In the genomic region with DNA sequence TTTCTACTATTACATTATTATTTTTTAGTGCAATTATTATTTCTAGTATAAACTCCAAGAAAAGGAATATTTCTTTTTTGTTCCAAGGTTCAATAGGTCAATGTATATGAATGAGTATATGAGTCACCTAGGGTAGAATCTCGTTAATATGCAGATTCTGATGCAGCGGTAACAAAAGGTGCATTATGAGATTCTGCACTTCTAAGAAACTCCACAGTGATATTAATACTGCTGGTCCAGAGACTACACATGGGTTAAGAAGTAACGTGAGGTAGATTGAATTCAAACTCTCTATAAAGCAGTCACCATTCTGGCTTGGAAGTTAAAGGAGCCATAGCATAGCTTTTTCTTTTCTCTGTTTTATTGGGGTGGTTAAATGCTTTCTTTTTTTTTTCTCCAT, we compare ENCODE assay signal across 20 cellular contexts.
"Had no signal": no experiment of that assay in that cellular context is flagged by ENCODE, and none has a peak within 500 bp of the region (broad histone marks: within the 10 kb centered on the region; RNA-seq: fewer than 3 reads in every experiment).

No MANE protein-coding gene starts in this region.

- H3K27me3 ChIP-seq: dorsolateral prefrontal cortex, esophagus muscularis mucosa, gastrocnemius medialis, heart right ventricle, left lung had no signal

- H3K4me3 ChIP-seq: coronary artery, dorsolateral prefrontal cortex, esophagus muscularis mucosa, gastrocnemius medialis, heart right ventricle, left lung, lower lobe of right lung, mucosa of descending colon had no signal

- H3K36me3 Mint-ChIP-seq: mesothelial cell of epicardium, naive B cell had no signal

- ATAC-seq: gastrocnemius medialis, heart right ventricle, left cardiac atrium, left lung, left ventricle myocardium superior, lower lobe of right lung, mucosa of descending colon had no signal

- H3K9me3 Mint-ChIP-seq: mesothelial cell of epicardium, naive B cell had no signal

- H3K9me3 ChIP-seq: esophagus muscularis mucosa, gastrocnemius medialis, heart right ventricle, left lung, lower lobe of right lung, mucosa of descending colon had no signal

- H3K36me3 ChIP-seq: esophagus muscularis mucosa, gastrocnemius medialis, heart right ventricle, left lung, lower lobe of right lung had no signal

- H3K4me3 Mint-ChIP-seq: mesothelial cell of epicardium, naive B cell had no signal

- H3K27me3 Mint-ChIP-seq: naive B cell had no signal

- DNase-seq: dermis blood vessel endothelial cell; dorsolateral prefrontal cortex; effector CD4-positive, alpha-beta T cell; effector memory CD4-positive, alpha-beta T cell; foreskin melanocyte; gastrocnemius medialis; glutamatergic neuron; head of caudate nucleus; heart right ventricle; hippocampal formation; left cardiac atrium; left lung; left ventricle myocardium superior; lower lobe of right lung; mesenchymal stem cell; mucosa of descending colon; naive B cell had no signal

- H3K27ac ChIP-seq: coronary artery, dorsolateral prefrontal cortex, esophagus muscularis mucosa, gastrocnemius medialis, heart right ventricle, left lung, lower lobe of right lung had no signal

- H3K27ac Mint-ChIP-seq: mesothelial cell of epicardium, naive B cell had no signal

- H3K4me1 ChIP-seq: esophagus muscularis mucosa, gastrocnemius medialis, heart right ventricle, left lung, lower lobe of right lung had no signal
